7 cellular contexts compared by ENCODE assay signal in genomic region chr6:158068893-158069799, GRCh38.
DNase-seq lines count a peak whose midpoint lies in the region; ATAC-seq and TF ChIP-seq lines count a peak whose summit lies in the region.

No MANE protein-coding gene starts in this region.

- TF ChIP-seq CTCF in fibroblast of the aortic adventitia (IDR thresholded peaks at IDR 0.05; ENCODE audit: insufficient read depth, low read length): no peak

- no peak overlapping the region for H3K4me3 ChIP-seq in fibroblast of the aortic adventitia (ENCODE audit: low read depth, low read length)

- peaks cover 27% of the 10 kb centered on the region for H3K4me1 Mint-ChIP-seq in T-helper 1 cell treated with Interleukin-12 subunit alpha and Interleukin-12 subunit beta and Interleukin-4 antibody, amounts not matched to agents 30 μg/mL and 1 μg/mL, for 36 hours (ENCODE audit: low read depth)
- H3K4me1 Mint-ChIP-seq in stimulated activated naive CD8-positive, alpha-beta T cell treated with anti-CD3 and anti-CD28 coated beads, Interleukin-15, amount 100 ng/mL, for 72 hours: peaks cover 40% of the 10 kb centered on the region

- ATAC-seq in stimulated activated naive CD8-positive, alpha-beta T cell treated with anti-CD3 and anti-CD28 coated beads, Interleukin-15, amount 100 ng/mL, for 72 hours: peak; percentile 23
- ATAC-seq in HG03342 (IDR thresholded peaks at IDR 0.05; ENCODE audit: unreplicated experiment): no peak

- H3K36me3 Mint-ChIP-seq in T-helper 1 cell treated with Interleukin-12 subunit alpha and Interleukin-12 subunit beta and Interleukin-4 antibody, amounts not matched to agents 30 μg/mL and 1 μg/mL, for 36 hours (ENCODE audit: low read depth): peaks cover 32% of the 10 kb centered on the region

- H3K9me3 Mint-ChIP-seq in T-helper 1 cell treated with Interleukin-12 subunit alpha and Interleukin-12 subunit beta and Interleukin-4 antibody, amounts not matched to agents 30 μg/mL and 1 μg/mL, for 36 hours: no peaks in the 10 kb centered on the region
- H3K9me3 Mint-ChIP-seq in stimulated activated naive CD8-positive, alpha-beta T cell treated with anti-CD3 and anti-CD28 coated beads, Interleukin-15, amount 100 ng/mL, for 72 hours: no peaks in the 10 kb centered on the region

- peak overlapping the region; percentile 12 for H3K4me3 Mint-ChIP-seq in T-helper 1 cell treated with Interleukin-12 subunit alpha and Interleukin-12 subunit beta and Interleukin-4 antibody, amounts not matched to agents 30 μg/mL and 1 μg/mL, for 36 hours
- H3K4me3 Mint-ChIP-seq in stimulated activated naive CD8-positive, alpha-beta T cell treated with anti-CD3 and anti-CD28 coated beads, Interleukin-15, amount 100 ng/mL, for 72 hours: peak overlapping the region in 1 of 2 donors; percentile 48

- DNase-seq in HK-2 (ENCODE audit: unreplicated experiment) (peak; percentile 72), fibroblast of the aortic adventitia (ENCODE audit: low read depth) (peak; percentile 67), pons (ENCODE audit: low spot score) (no peak), RPMI8226 (no peak)
- DNase-seq in stimulated activated naive CD8-positive, alpha-beta T cell treated with anti-CD3 and anti-CD28 coated beads, Interleukin-15, amount 100 ng/mL, for 72 hours: no peak

- H3K27ac Mint-ChIP-seq in T-helper 1 cell treated with Interleukin-12 subunit alpha and Interleukin-12 subunit beta and Interleukin-4 antibody, amounts not matched to agents 30 μg/mL and 1 μg/mL, for 36 hours: peak overlapping the region; percentile 64
- peak overlapping the region; percentile 38 to 59 for H3K27ac Mint-ChIP-seq in stimulated activated naive CD8-positive, alpha-beta T cell treated with anti-CD3 and anti-CD28 coated beads, Interleukin-15, amount 100 ng/mL, for 72 hours

- no peaks in the 10 kb centered on the region for H3K27me3 Mint-ChIP-seq in T-helper 1 cell treated with Interleukin-12 subunit alpha and Interleukin-12 subunit beta and Interleukin-4 antibody, amounts not matched to agents 30 μg/mL and 1 μg/mL, for 36 hours (ENCODE audit: low read depth)
- no peaks in the 10 kb centered on the region for H3K27me3 Mint-ChIP-seq in stimulated activated naive CD8-positive, alpha-beta T cell treated with anti-CD3 and anti-CD28 coated beads, Interleukin-15, amount 100 ng/mL, for 72 hours

Comparison
In these comparisons a context has a peak if more than half of its experiments do, and no peak if none do; other contexts are left out.
1. DNase-seq: peak in HK-2 (single experiment) and fibroblast of the aortic adventitia (single experiment); none in stimulated activated naive CD8-positive, alpha-beta T cell treated with anti-CD3 and anti-CD28 coated beads, Interleukin-15, amount 100 ng/mL, for 72 hours (0 of 2), pons (single experiment) and RPMI8226 (single experiment).